In the genomic region with DNA sequence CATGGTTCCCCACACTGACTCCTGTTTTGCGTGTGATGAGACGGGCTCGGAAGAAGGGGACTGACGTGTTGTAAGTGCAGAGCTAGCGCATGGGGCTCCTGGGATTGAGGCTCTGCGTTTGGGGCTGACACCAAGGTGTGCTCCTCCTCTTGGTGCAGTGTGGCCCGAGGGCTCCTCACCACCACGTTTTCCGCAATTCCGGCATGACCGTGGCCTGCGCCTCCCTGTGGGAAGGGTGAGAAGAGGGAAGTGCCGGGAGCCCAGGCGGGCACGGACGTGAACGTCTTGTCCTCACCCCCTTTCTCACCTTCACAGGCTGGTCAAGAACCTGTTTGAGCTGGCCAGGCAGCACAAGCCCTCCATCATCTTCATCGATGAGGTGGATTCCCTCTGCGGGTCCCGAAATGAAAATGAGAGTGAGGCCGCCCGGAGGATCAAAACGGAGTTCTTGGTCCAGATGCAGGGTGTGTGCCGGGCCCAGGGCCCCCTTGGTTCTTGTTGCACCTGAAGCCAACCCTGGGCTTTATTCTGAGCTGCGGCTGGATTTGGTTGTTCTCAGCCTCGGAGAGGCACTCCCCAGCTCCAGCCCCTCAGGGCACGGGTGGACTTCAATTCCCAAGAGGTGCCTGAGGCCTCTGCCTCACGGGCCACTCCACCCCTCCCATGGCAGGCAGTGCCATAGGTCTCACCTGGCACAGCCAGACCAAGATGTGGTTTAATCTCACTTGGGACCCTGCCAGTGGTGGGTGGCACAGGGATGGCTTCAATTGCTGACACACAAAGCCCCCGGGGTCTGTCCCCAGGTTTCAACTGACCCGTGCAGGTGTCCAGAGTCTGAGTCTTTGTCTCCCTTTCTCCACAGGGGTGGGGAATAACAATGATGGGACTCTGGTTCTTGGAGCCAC, we compare ENCODE assay signal across 14 cellular contexts. TPM values are rescaled to one million over a fixed set of nuclear protein-coding genes. Genes with fewer than 3 reads are reported as not detected.
"Had no signal": no experiment of that assay in that cellular context is flagged by ENCODE, and none has a peak within 500 bp of the region (broad histone marks: within the 10 kb centered on the region; RNA-seq: fewer than 3 reads in every experiment).

No MANE protein-coding gene starts in this region.

- DNase-seq: activated CD4-positive, alpha-beta T cell treated with anti-CD3 and anti-CD28 coated beads, Interleukin-2, amount 50 U/mL, for 4 hours; activated T-cell treated with anti-CD3 and anti-CD28 coated beads, Interleukin-2, amount 50 U/mL, for 72 hours; anterior cingulate cortex; foreskin keratinocyte; left colon; mammary epithelial cell; natural killer cell; occipital lobe; stimulated activated CD4-positive, alpha-beta T cell treated with anti-CD3 and anti-CD28 coated beads, Interleukin-12 subunit alpha, Interleukin-12 subunit beta, amount 100 ng/mL, for 4 hours had no signal

- H3K9me3 Mint-ChIP-seq: activated T-cell treated with anti-CD3 and anti-CD28 coated beads, Interleukin-2, amount 50 U/mL, for 72 hours; natural killer cell; stimulated activated naive CD8-positive, alpha-beta T cell treated with anti-CD3 and anti-CD28 coated beads, Interleukin-15, Interleukin-2, amounts not matched to agents 100 ng/mL and 50 ng/mL, for 24 hours had no signal

- ATAC-seq: activated CD4-positive, CD25-positive, alpha-beta regulatory T cell treated with anti-CD3 and anti-CD28 coated beads, Interleukin-2, amount 50 U/mL, for 24 hours; activated T-cell treated with anti-CD3 and anti-CD28 coated beads, Interleukin-2, amount 50 U/mL, for 72 hours; foreskin keratinocyte; left colon; natural killer cell; sciatic nerve had no signal

- H3K27me3 ChIP-seq: foreskin keratinocyte had no signal

- H3K4me3 Mint-ChIP-seq: activated T-cell treated with anti-CD3 and anti-CD28 coated beads, Interleukin-2, amount 50 U/mL, for 72 hours; natural killer cell; stimulated activated naive CD8-positive, alpha-beta T cell treated with anti-CD3 and anti-CD28 coated beads, Interleukin-15, Interleukin-2, amounts not matched to agents 100 ng/mL and 50 ng/mL, for 24 hours had no signal

- H3K27ac ChIP-seq: foreskin keratinocyte had no signal

- H3K27me3 Mint-ChIP-seq: stimulated activated naive CD8-positive, alpha-beta T cell treated with anti-CD3 and anti-CD28 coated beads, Interleukin-15, Interleukin-2, amounts not matched to agents 100 ng/mL and 50 ng/mL, for 24 hours had no signal

- H3K4me1 ChIP-seq: foreskin keratinocyte had no signal

- H3K27ac Mint-ChIP-seq: activated T-cell treated with anti-CD3 and anti-CD28 coated beads, Interleukin-2, amount 50 U/mL, for 72 hours; natural killer cell; stimulated activated naive CD8-positive, alpha-beta T cell treated with anti-CD3 and anti-CD28 coated beads, Interleukin-15, Interleukin-2, amounts not matched to agents 100 ng/mL and 50 ng/mL, for 24 hours had no signal

RNA-seq across cellular contexts. Expression of a gene that starts 31.5 kb away (rescaled TPM):
- total RNA-seq: foreskin keratinocyte, occipital lobe, sciatic nerve, temporal lobe had no signal
- polyA plus RNA-seq: endothelial cell of umbilical vein, mammary epithelial cell had no signal
